ENCODE assay signal across 8 cellular contexts in genomic region chr11:64688534-64688982, GRCh38. TPM values are rescaled to one million over a fixed set of nuclear protein-coding genes. Genes with fewer than 3 reads are reported as not detected.
DNase-seq lines count a peak whose midpoint lies in the region; ATAC-seq and TF ChIP-seq lines count a peak whose summit lies in the region.

No MANE protein-coding gene starts in this region.

- POLR2A ChIA-PET in PC-9 (lab: Charles Lee; ENCODE audit: unreplicated experiment): interaction anchor here (0.6 to 0.7 kb wide), 2 partner anchors 16 to 155 kb away, joined by 3 to 8 read pairs; no protein-coding TSS in a partner anchor

- no peaks in the 10 kb centered on the region for H3K79me2 ChIP-seq in PC-9 (ENCODE audit: low read depth)

- no TSS peak for BruUV-seq in PC-9 (replicated peaks; lab: Mats Ljungman, UMichigan)

- CTCF ChIA-PET in PC-9 (lab: Charles Lee): interaction anchor here (0.5 to 1.9 kb wide), 24 partner anchors 9 to 1135 kb away, joined by 3 to 16 read pairs (median 4); partner anchors contain the start of genes CATSPERZ, PRDX5 and TRMT112

- H3K27ac ChIP-seq in KOPT-K1 (ENCODE audit: low read depth, low read length, poor library complexity, severe bottlenecking) (peak overlapping the region; percentile 24), PC-9 (no peak overlapping the region), esophagus squamous epithelium (peak overlapping the region in 3 of 4 donors; percentile 17 to 59 (median 47)), muscle layer of colon (ENCODE audit: low read depth, low read length) (peak overlapping the region; percentile 41)

- TF ChIP-seq POLR2A in esophagus squamous epithelium (IDR thresholded peaks at IDR 0.05): no peak

- H3F3A ChIP-seq in PC-9 (ENCODE audit: insufficient read depth, low read depth): no peaks in the 10 kb centered on the region

- peak; percentile 82 for ATAC-seq in GM19467 (IDR thresholded peaks at IDR 0.05; ENCODE audit: unreplicated experiment)

- no peak overlapping the region for H2AFZ ChIP-seq in PC-9

- intact Hi-C loops in PC-9 (cut with micrococcal nuclease; ENCODE audit: unreplicated experiment): loop anchor here (1.0 to 5.0 kb wide), 3 partner anchors 135 to 239 kb away; partner anchors contain the start of gene CDC42BPG
- intact Hi-C loops in esophagus squamous epithelium (cut with DNase I): no loop called here

- peak in 13 of 14 donors; percentile 74 to 98 (median 92) for DNase-seq in C1 segment of cervical spinal cord (lab: John Stamatoyannopoulos, UW)
- DNase-seq in PC-9: peak; percentile 60 to 89
- peak; percentile 91 for DNase-seq in activated T-cell treated with anti-CD3 and anti-CD28 coated beads, Interleukin-2, amount 50 U/mL, for 1 hour
- no peak for DNase-seq in esophagus squamous epithelium (lab: John Stamatoyannopoulos, UW)
- DNase-seq in stimulated activated CD8-positive, alpha-beta memory T cell treated with anti-CD3 and anti-CD28 coated beads, Interleukin-4, amount 100 ng/mL, for 48 hours: peak; percentile 97

- H3K36me3 ChIP-seq in KOPT-K1 (ENCODE audit: insufficient read depth, low read length): no peaks in the 10 kb centered on the region
- H3K36me3 ChIP-seq in PC-9 (ENCODE audit: low read depth): no peaks in the 10 kb centered on the region
- no peaks in the 10 kb centered on the region for H3K36me3 ChIP-seq in esophagus squamous epithelium
- no peaks in the 10 kb centered on the region for H3K36me3 ChIP-seq in muscle layer of colon (ENCODE audit: insufficient read depth, low read length)

- WGBS in esophagus squamous epithelium, 2 donors: 0 to 7% methylated on average over 10 to 13 of the region's 13 CpGs

- peak overlapping the region; percentile 45; the same call in 1 of the 2 replicates for H3K4me3 ChIP-seq in PC-9
- peak overlapping the region in 3 of 4 donors; percentile 37 to 47 (median 37) for H3K4me3 ChIP-seq in esophagus squamous epithelium
- peak overlapping the region; percentile 34 to 66 for H3K4me3 ChIP-seq in muscle layer of colon (ENCODE audit: low read depth in 1 of 2, low read length in 2 of 2)

- H3K4me2 ChIP-seq in PC-9: peak overlapping the region; percentile 74

- H3K4me1 ChIP-seq in PC-9 (replicated peaks; ENCODE audit: insufficient read depth) (no peaks in the 10 kb centered on the region), esophagus squamous epithelium (peaks cover 0 to 34% (median 6%) of the 10 kb centered on the region in 3 donors), muscle layer of colon (ENCODE audit: insufficient read depth, low read length) (peaks cover 21% of the 10 kb centered on the region)

- TF ChIP-seq CTCF in PC-9 (conservative IDR thresholded peaks at IDR 0.05) (peak; percentile 94), esophagus squamous epithelium (IDR thresholded peaks at IDR 0.05) (peak; percentile 78 to 91 (median 84))

- no peak overlapping the region for H3K9ac ChIP-seq in muscle layer of colon (ENCODE audit: low read length)

- no peaks in the 10 kb centered on the region for H3K9me2 ChIP-seq in PC-9 (ENCODE audit: insufficient read depth)

- no peaks in the 10 kb centered on the region for H4K20me1 ChIP-seq in PC-9 (ENCODE audit: insufficient read depth)

- H3K27me3 ChIP-seq in PC-9 (ENCODE audit: insufficient read depth, low read depth) (peaks cover 54% of the 10 kb centered on the region), esophagus squamous epithelium (peaks cover 0 to 22% (median 1%) of the 10 kb centered on the region in 4 donors), muscle layer of colon (ENCODE audit: control insufficient read depth in 1 of 2, insufficient read depth in 2 of 2, low read length in 2 of 2) (no peaks in the 10 kb centered on the region)

- H3K9me3 ChIP-seq in KOPT-K1 (ENCODE audit: insufficient read depth, low read length, poor library complexity, severe bottlenecking) (no peaks in the 10 kb centered on the region), PC-9 (ENCODE audit: insufficient read depth, low read depth) (no peaks in the 10 kb centered on the region), esophagus squamous epithelium (no peaks in the 10 kb centered on the region), muscle layer of colon (ENCODE audit: low read length) (no peaks in the 10 kb centered on the region)

RNA-seq across cellular contexts. Expression of gene NRXN2, which starts 34.4 kb away (rescaled TPM):
- total RNA-seq in PC-9 (2021): 0.10 TPM in 1 of 2 replicates, not detected in the other
- under 1 TPM in 1 of 4 donors, not detected in 3; 0.38 TPM for total RNA-seq in esophagus squamous epithelium

RNA-seq across cellular contexts. Expression of gene RASGRP2, which starts 55.4 kb away (rescaled TPM):
- 1.0 and 2.1 TPM in 2 replicates for total RNA-seq in PC-9 (2021)
- 10 to 100 TPM in 1 of 4 donors, 1 to 10 TPM in 3; 2.6 to 13.2 (median 4.9) TPM for total RNA-seq in esophagus squamous epithelium
